ENCODE assay signal across 24 cellular contexts in the genomic region with DNA sequence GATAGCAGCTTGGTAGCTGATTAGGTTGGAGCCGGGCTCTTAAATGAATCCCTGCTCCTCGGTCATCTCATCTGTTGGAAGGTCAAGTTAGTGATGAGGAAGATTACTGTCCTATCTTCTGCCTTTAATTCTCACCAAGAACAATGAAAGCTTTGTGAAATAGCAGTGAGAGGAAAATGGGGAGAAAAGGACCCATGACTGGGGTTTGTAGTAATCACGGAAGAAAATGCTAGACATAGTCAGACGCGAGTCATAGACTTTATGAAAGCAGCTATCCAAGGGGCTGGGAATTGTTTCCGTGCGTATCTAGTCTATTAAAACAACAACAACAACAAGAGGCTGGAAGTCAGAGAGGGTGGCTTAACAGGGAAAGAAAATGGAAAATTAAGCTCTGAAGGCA. TPM values are rescaled to one million over a fixed set of nuclear protein-coding genes. Genes with fewer than 3 reads are reported as not detected.
DNase-seq lines count a peak whose midpoint lies in the region; ATAC-seq and TF ChIP-seq lines count a peak whose summit lies in the region.
"Had no signal": no experiment of that assay in that cellular context is flagged by ENCODE, and none has a peak within 500 bp of the region (broad histone marks: within the 10 kb centered on the region; RNA-seq: fewer than 3 reads in every experiment).

No MANE protein-coding gene starts in this region.

- no peak for TF ChIP-seq CTCF in CD14-positive monocyte (IDR thresholded peaks at IDR 0.05)
- TF ChIP-seq CTCF in activated CD8-positive, alpha-beta T cell treated with anti-CD3 and anti-CD28 coated beads for 36 hours (IDR thresholded peaks at IDR 0.05) = no peak

- CTCF ChIA-PET in activated CD8-positive, alpha-beta T cell treated with anti-CD3 and anti-CD28 coated beads for 36 hours (lab: Charles Lee) = interaction anchor here (1.0 to 4.7 kb wide), 5 partner anchors 10 to 52 kb away, joined by 3 to 19 read pairs (median 3); partner anchors contain the start of gene PIK3R5

- POLR2A ChIA-PET in activated CD8-positive, alpha-beta T cell treated with anti-CD3 and anti-CD28 coated beads for 36 hours (lab: Charles Lee) = interaction anchor here (2.0 to 20.0 kb wide), 3 partner anchors 4 to 47 kb away, joined by 10 to 333 read pairs (median 333); partner anchors contain the start of gene PIK3R5

- H3K9me3 Mint-ChIP-seq in CD14-positive monocyte = peaks cover 0 to 16% (median 0%) of the 10 kb centered on the region in 7 donors
- H3K9me3 Mint-ChIP-seq in activated CD8-positive, alpha-beta T cell treated with anti-CD3 and anti-CD28 coated beads for 36 hours = peaks cover 24% of the 10 kb centered on the region

- no peak overlapping the region for H3K4me3 Mint-ChIP-seq in CD14-positive monocyte
- H3K4me3 Mint-ChIP-seq in activated CD8-positive, alpha-beta T cell treated with anti-CD3 and anti-CD28 coated beads for 36 hours = no peak overlapping the region

- peaks cover 79% of the 10 kb centered on the region for H3K4me1 Mint-ChIP-seq in CD14-positive monocyte
- peaks cover 86% of the 10 kb centered on the region for H3K4me1 Mint-ChIP-seq in activated CD8-positive, alpha-beta T cell treated with anti-CD3 and anti-CD28 coated beads for 36 hours (ENCODE audit: low read depth)

- H3K36me3 Mint-ChIP-seq in CD14-positive monocyte = peaks cover 82 to 83% of the 10 kb centered on the region in 2 donors
- H3K36me3 Mint-ChIP-seq in activated CD8-positive, alpha-beta T cell treated with anti-CD3 and anti-CD28 coated beads for 36 hours (ENCODE audit: low read depth) = peaks cover 75% of the 10 kb centered on the region

- intact Hi-C loops in CD14-positive monocyte (cut with micrococcal nuclease) = no loop called here
- intact Hi-C loops in activated CD8-positive, alpha-beta T cell treated with anti-CD3 and anti-CD28 coated beads for 36 hours (cut with micrococcal nuclease) = no loop called here

- ATAC-seq in activated CD8-positive, alpha-beta T cell treated with anti-CD3 and anti-CD28 coated beads for 36 hours = no peak
- ATAC-seq: left ventricle myocardium superior, mucosa of descending colon had no signal

- in situ Hi-C loops in ACHN (cut with HindIII; ENCODE audit: low pct_ligation_motif_present, low pct_unique_long_range_greater_than_20kb, low sequenced_read_pairs) = no loop called here

- peaks cover 0 to 2% (median 0%) of the 10 kb centered on the region in 3 donors for H3K27me3 Mint-ChIP-seq in CD14-positive monocyte (ENCODE audit: low read depth in 3 of 3)
- H3K27me3 Mint-ChIP-seq in activated CD8-positive, alpha-beta T cell treated with anti-CD3 and anti-CD28 coated beads for 36 hours = no peaks in the 10 kb centered on the region

- H3K27ac Mint-ChIP-seq in CD14-positive monocyte = peak overlapping the region in 5 of 7 donors; percentile 25 to 91 (median 79)
- H3K27ac Mint-ChIP-seq in activated CD8-positive, alpha-beta T cell treated with anti-CD3 and anti-CD28 coated beads for 36 hours = peak overlapping the region; percentile 80

- DNase-seq in CD14-positive monocyte (ENCODE audit: low spot score) (no peak), COLO829 (ENCODE audit: low spot score) (peak; percentile 93), foreskin melanocyte (peak; percentile 96), ACHN (no peak), retina (no peak), occipital lobe (lab: John Stamatoyannopoulos, UW) (no peak)
- no peak for DNase-seq in activated CD8-positive, alpha-beta T cell treated with anti-CD3 and anti-CD28 coated beads for 36 hours
- DNase-seq in stimulated activated CD4-positive, alpha-beta T cell treated with anti-CD3 and anti-CD28 coated beads, Interleukin-2, amount 100 ng/mL, for 48 hours = no peak
- DNase-seq: activated effector memory CD4-positive, alpha-beta T cell treated with Interleukin-2 at 50 U/mL for 16 hours; amniotic stem cell; Calu3; effector CD4-positive, alpha-beta T cell; esophagus squamous epithelium; glutamatergic neuron; Karpas-422; left ventricle myocardium superior; mucosa of descending colon; NCI-H1092; NCI-H2081 treated with DMSO at 0.1 percent for 48 hours; NCI-H510A; stimulated activated CD4-positive, alpha-beta T cell treated with anti-CD3 and anti-CD28 coated beads, Interleukin-12 subunit alpha, Interleukin-12 subunit beta, amount 100 ng/mL, for 4 hours; tibial artery had no signal

RNA-seq across cellular contexts. Expression of gene PIK3R5, which starts 18.3 kb away (rescaled TPM):
- polyA plus RNA-seq in CD14-positive monocyte = 10 to 100 TPM; 32.1 to 47.5 TPM
- 10 to 100 TPM; 46.7 to 50.4 TPM for total RNA-seq in activated CD8-positive, alpha-beta T cell treated with anti-CD3 and anti-CD28 coated beads for 36 hours
- 0.62 TPM for total RNA-seq in occipital lobe
- total RNA-seq: Calu3, HT1080, renal cortical epithelial cell had no signal

Comparison
In these comparisons a context has a peak if more than half of its experiments do, and no peak if none do; other contexts are left out.
1. DNase-seq: peak in COLO829 (single experiment) and foreskin melanocyte (single experiment); none in CD14-positive monocyte (single experiment), activated CD8-positive, alpha-beta T cell treated with anti-CD3 and anti-CD28 coated beads for 36 hours (single experiment), ACHN (single experiment), retina (single experiment), occipital lobe (single experiment) and stimulated activated CD4-positive, alpha-beta T cell treated with anti-CD3 and anti-CD28 coated beads, Interleukin-2, amount 100 ng/mL, for 48 hours (0 of 2).
2. RNA of gene PIK3R5, which starts 18.3 kb away (total RNA-seq): 46.7 to 50.4 TPM in activated CD8-positive, alpha-beta T cell treated with anti-CD3 and anti-CD28 coated beads for 36 hours; 0.62 TPM in occipital lobe (single experiment); every median in the first group is over 10 times any median in the second.